1 cellular context compared by ENCODE assay signal in the genomic region with DNA sequence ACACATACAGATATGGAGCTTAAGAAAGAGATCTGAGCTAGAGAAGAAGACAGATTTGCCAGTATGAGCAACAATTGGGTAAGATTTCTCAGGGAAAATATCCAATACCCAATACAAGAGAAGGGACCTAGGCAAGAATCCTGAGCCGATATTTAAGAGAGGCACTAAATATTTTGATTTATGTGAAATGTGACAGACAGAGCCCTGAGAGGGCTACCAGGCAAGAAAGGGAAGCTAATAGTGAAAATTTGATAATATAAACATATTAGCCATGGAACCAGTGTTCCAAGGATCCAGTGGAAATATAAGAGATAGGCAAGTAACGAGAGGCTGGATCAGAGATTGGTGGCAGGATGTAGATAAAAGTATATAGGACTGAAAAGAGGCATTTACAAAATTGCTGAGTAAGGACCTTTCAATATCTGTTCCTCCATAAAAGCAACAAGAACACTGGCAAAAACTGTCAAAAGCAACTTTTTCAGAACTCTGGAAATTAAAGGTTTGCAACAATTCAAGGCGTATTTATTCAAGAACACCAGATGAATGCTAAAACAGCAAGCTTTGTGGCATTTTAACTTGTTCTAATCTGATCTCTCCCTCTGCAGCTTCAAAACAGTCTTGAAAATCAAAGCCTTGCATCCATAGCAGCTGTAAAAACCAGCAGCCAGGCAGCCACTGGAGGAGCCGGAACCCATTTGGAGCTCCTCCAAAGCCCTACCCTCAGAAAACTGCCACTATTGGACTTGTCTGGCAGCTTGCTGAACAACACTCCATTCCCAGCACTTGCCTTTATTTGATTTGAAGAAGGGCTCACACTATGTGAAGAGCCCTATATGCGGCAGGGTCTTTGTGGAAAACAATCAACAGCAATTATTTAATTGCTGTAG.
TF ChIP-seq lines count a peak whose summit lies in the region.

No MANE protein-coding gene starts in this region.

TF ChIP-seq in GM12878, 131 proteins besides CTCF, POLR2A, EP300 and RAD21:
- TF ChIP-seq BHLHE40 (IDR thresholded peaks at IDR 0.05; ENCODE audit: borderline replicate concordance in 1 of 2, low read depth in 2 of 2, low read length in 1 of 2) = no peak
- TF ChIP-seq ZZZ3 (IDR thresholded peaks at IDR 0.05; ENCODE audit: control insufficient read depth, insufficient read length, low read depth) = no peak
- no peak for TF ChIP-seq SREBF1 (IDR thresholded peaks at IDR 0.05; ENCODE audit: low read length)
- no peak for TF ChIP-seq STAT3 (IDR thresholded peaks at IDR 0.05; ENCODE audit: low read depth, low read length)
- TF ChIP-seq TARDBP (IDR thresholded peaks at IDR 0.05; ENCODE audit: borderline replicate concordance) = no peak
- TF ChIP-seq ZNF24 (IDR thresholded peaks at IDR 0.05) = no peak
- no peak for TF ChIP-seq RUNX3 (IDR thresholded peaks at IDR 0.05; ENCODE audit: low read length)
- no peak for TF ChIP-seq POLR2AphosphoS5 (IDR thresholded peaks at IDR 0.05; ENCODE audit: low read length)
- TF ChIP-seq RAD51 (IDR thresholded peaks at IDR 0.05) = no peak
- no peak for TF ChIP-seq IRF5 (IDR thresholded peaks at IDR 0.05; ENCODE audit: borderline replicate concordance)
- TF ChIP-seq BACH1 (IDR thresholded peaks at IDR 0.05; ENCODE audit: borderline replicate concordance) = no peak
